1 cellular context compared by ENCODE assay signal in genomic region chr6:98641929-98642328, GRCh38.
TF ChIP-seq lines count a peak whose summit lies in the region.

No MANE protein-coding gene starts in this region.

TF ChIP-seq in HepG2, 621 proteins besides CTCF, POLR2A, EP300 and RAD21 (continued from another document and continues in another):
- no peak; the same call in 1 of the 2 replicates for TF ChIP-seq THRA (CRISPR knock-in tag; IDR thresholded peaks at IDR 0.05; ENCODE audit: borderline replicate concordance)
- TF ChIP-seq TEF (CRISPR knock-in tag; IDR thresholded peaks at IDR 0.05), result no peak
- no peak for TF ChIP-seq KLF15 (CRISPR knock-in tag; IDR thresholded peaks at IDR 0.05; ENCODE audit: borderline replicate concordance)
- no peak for TF ChIP-seq TAF15 (IDR thresholded peaks at IDR 0.05; ENCODE audit: low read depth, low read length, poor library complexity, severe bottlenecking)
- peak; percentile 62; the same call in 1 of the 2 replicates for TF ChIP-seq ZNF644 (CRISPR knock-in tag; IDR thresholded peaks at IDR 0.05; ENCODE audit: low read depth)
- no peak for TF ChIP-seq FOXC1 (CRISPR knock-in tag; IDR thresholded peaks at IDR 0.05; ENCODE audit: borderline replicate concordance)
- no peak for TF ChIP-seq IKZF4 (CRISPR knock-in tag; IDR thresholded peaks at IDR 0.05; ENCODE audit: borderline replicate concordance, low read depth, not compliant biosample characterization)
- TF ChIP-seq ZNF17 (CRISPR knock-in tag; IDR thresholded peaks at IDR 0.05), result no peak
- TF ChIP-seq THAP7 (CRISPR knock-in tag; IDR thresholded peaks at IDR 0.05), result no peak
- no peak for TF ChIP-seq ZNF234 (CRISPR knock-in tag; conservative IDR thresholded peaks at IDR 0.05)
- TF ChIP-seq ZNF232 (CRISPR knock-in tag; IDR thresholded peaks at IDR 0.05; ENCODE audit: borderline replicate concordance), result no peak
- peak; percentile 43; the same call in 1 of the 2 replicates for TF ChIP-seq HOMEZ (CRISPR knock-in tag; IDR thresholded peaks at IDR 0.05; ENCODE audit: low read depth)
- no peak for TF ChIP-seq TIGD3 (CRISPR knock-in tag; IDR thresholded peaks at IDR 0.05; ENCODE audit: borderline replicate concordance)
- TF ChIP-seq ZMAT3 (CRISPR knock-in tag; conservative IDR thresholded peaks at IDR 0.05), result no peak
- TF ChIP-seq ZSCAN22 (CRISPR knock-in tag; IDR thresholded peaks at IDR 0.05), result no peak
- no peak for TF ChIP-seq ZNF225 (CRISPR knock-in tag; IDR thresholded peaks at IDR 0.05)
- peak; percentile 57; the same call in 1 of the 2 replicates for TF ChIP-seq MEIS2 (CRISPR knock-in tag; IDR thresholded peaks at IDR 0.05)
- no peak for TF ChIP-seq ZNF30 (CRISPR knock-in tag; IDR thresholded peaks at IDR 0.05)
- TF ChIP-seq BRD4 (CRISPR knock-in tag; IDR thresholded peaks at IDR 0.05), result no peak
- no peak for TF ChIP-seq EED (CRISPR knock-in tag; IDR thresholded peaks at IDR 0.05)
- TF ChIP-seq ZNF382 (CRISPR knock-in tag; IDR thresholded peaks at IDR 0.05; ENCODE audit: borderline replicate concordance), result no peak
- no peak for TF ChIP-seq ZNF513 (CRISPR knock-in tag; conservative IDR thresholded peaks at IDR 0.05)
- TF ChIP-seq CBX2 (IDR thresholded peaks at IDR 0.05; ENCODE audit: low read depth, low read length), result no peak
- TF ChIP-seq CBX2 (CRISPR knock-in tag; IDR thresholded peaks at IDR 0.05; ENCODE audit: low read depth), result no peak
- no peak for TF ChIP-seq ZNF556 (CRISPR knock-in tag; IDR thresholded peaks at IDR 0.05; ENCODE audit: borderline replicate concordance)
- no peak for TF ChIP-seq SUZ12 (IDR thresholded peaks at IDR 0.05; ENCODE audit: low read depth, low read length)
- TF ChIP-seq, protein P1, sequence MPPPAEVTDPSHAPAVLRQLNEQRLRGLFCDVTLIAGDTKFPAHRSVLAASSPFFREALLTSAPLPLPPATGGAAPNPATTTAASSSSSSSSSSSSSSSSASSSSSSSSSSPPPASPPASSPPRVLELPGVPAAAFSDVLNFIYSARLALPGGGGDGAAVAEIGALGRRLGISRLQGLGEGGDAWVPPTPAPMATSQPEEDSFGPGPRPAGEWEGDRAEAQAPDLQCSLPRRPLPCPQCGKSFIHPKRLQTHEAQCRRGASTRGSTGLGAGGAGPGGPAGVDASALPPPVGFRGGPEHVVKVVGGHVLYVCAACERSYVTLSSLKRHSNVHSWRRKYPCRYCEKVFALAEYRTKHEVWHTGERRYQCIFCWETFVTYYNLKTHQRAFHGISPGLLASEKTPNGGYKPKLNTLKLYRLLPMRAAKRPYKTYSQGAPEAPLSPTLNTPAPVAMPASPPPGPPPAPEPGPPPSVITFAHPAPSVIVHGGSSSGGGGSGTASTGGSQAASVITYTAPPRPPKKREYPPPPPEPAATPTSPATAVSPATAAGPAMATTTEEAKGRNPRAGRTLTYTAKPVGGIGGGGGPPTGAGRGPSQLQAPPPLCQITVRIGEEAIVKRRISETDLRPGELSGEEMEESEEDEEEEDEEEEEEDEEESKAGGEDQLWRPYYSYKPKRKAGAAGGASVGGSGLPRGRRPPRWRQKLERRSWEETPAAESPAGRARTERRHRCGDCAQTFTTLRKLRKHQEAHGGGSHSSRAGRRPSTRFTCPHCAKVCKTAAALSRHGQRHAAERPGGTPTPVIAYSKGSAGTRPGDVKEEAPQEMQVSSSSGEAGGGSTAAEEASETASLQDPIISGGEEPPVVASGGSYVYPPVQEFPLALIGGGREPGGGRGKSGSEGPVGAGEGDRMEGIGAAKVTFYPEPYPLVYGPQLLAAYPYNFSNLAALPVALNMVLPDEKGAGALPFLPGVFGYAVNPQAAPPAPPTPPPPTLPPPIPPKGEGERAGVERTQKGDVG (CRISPR knock-in tag; IDR thresholded peaks at IDR 0.05; ENCODE audit: borderline replicate concordance), result no peak
- no peak for TF ChIP-seq NFRKB (IDR thresholded peaks at IDR 0.05)
- TF ChIP-seq TBX3 (IDR thresholded peaks at IDR 0.05; ENCODE audit: borderline replicate concordance), result peak; percentile 51; the same call in 1 of the 2 replicates
- no peak for TF ChIP-seq ZNF143 (CRISPR knock-in tag; IDR thresholded peaks at IDR 0.05)
- TF ChIP-seq PAXIP1 (CRISPR knock-in tag; conservative IDR thresholded peaks at IDR 0.05), result peak; percentile 64
- TF ChIP-seq ZNF430 (CRISPR knock-in tag; IDR thresholded peaks at IDR 0.05), result no peak
- no peak for TF ChIP-seq KLF6 (CRISPR knock-in tag; IDR thresholded peaks at IDR 0.05)
- TF ChIP-seq PAF1 (CRISPR knock-in tag; IDR thresholded peaks at IDR 0.05), result no peak
- TF ChIP-seq NFYB (CRISPR knock-in tag; IDR thresholded peaks at IDR 0.05), result 0 out of 2 replicates have a peak, but pooled peaks have one; percentile 17
- TF ChIP-seq, protein P2, sequence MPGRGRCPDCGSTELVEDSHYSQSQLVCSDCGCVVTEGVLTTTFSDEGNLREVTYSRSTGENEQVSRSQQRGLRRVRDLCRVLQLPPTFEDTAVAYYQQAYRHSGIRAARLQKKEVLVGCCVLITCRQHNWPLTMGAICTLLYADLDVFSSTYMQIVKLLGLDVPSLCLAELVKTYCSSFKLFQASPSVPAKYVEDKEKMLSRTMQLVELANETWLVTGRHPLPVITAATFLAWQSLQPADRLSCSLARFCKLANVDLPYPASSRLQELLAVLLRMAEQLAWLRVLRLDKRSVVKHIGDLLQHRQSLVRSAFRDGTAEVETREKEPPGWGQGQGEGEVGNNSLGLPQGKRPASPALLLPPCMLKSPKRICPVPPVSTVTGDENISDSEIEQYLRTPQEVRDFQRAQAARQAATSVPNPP (CRISPR knock-in tag; IDR thresholded peaks at IDR 0.05), result no peak
- TF ChIP-seq FOXK2 (IDR thresholded peaks at IDR 0.05), result no peak
- peak; percentile 85 for TF ChIP-seq BCL6 (CRISPR knock-in tag; IDR thresholded peaks at IDR 0.05)
- peak; percentile 99 for TF ChIP-seq SP5 (CRISPR knock-in tag; IDR thresholded peaks at IDR 0.05; ENCODE audit: borderline replicate concordance, low read depth)
- TF ChIP-seq RFXANK (CRISPR knock-in tag; IDR thresholded peaks at IDR 0.05), result no peak
- TF ChIP-seq ARID5B (CRISPR knock-in tag; IDR thresholded peaks at IDR 0.05), result peak; percentile 87
- TF ChIP-seq, protein P3, sequence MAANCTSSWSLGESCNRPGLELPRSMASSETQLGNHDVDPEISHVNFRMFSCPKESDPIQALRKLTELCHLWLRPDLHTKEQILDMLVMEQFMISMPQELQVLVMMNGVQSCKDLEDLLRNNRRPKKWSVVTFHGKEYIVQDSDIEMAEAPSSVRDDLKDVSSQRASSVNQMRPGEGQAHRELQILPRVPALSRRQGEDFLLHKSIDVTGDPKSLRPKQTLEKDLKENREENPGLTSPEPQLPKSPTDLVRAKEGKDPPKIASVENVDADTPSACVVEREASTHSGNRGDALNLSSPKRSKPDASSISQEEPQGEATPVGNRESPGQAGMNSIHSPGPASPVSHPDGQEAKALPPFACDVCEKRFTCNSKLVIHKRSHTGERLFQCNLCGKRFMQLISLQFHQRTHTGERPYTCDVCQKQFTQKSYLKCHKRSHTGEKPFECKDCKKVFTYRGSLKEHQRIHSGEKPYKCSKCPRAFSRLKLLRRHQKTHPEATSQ (CRISPR knock-in tag; IDR thresholded peaks at IDR 0.05; ENCODE audit: borderline replicate concordance), result no peak
